Comparison of ENCODE assay signal across 14 cellular contexts in the genomic region with DNA sequence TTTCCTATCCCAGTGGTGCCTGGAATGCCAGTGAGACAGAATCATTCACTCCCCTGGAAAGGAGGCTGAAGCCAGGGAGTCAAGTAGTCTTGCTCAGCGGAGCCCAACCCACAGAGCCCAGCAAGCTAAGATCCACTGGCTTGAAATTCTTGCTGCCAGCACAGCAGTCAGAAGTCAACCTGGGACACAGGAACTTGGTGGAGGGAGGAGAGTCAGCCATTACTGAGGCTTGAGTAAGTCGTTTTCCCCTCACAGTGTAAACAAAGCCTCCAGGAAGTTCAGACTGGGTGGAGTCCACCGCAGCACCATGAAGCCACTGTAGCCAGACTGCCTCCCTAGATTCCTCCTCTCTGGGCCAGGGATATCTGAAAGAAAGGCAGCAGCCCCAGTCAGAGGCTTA.
DNase-seq lines count a peak whose midpoint lies in the region; ATAC-seq and TF ChIP-seq lines count a peak whose summit lies in the region.
"Had no signal": no experiment of that assay in that cellular context is flagged by ENCODE, and none has a peak within 500 bp of the region (broad histone marks: within the 10 kb centered on the region; RNA-seq: fewer than 3 reads in every experiment).

No MANE protein-coding gene starts in this region.

- H3K4me1 Mint-ChIP-seq in activated CD4-positive, alpha-beta memory T cell treated with anti-CD3 and anti-CD28 coated beads for 36 hours (ENCODE audit: low read depth) = no peaks in the 10 kb centered on the region

- H3K9me3 Mint-ChIP-seq in activated CD4-positive, alpha-beta memory T cell treated with anti-CD3 and anti-CD28 coated beads for 36 hours = peaks cover 2% of the 10 kb centered on the region

- POLR2A ChIA-PET in activated CD4-positive, alpha-beta memory T cell treated with anti-CD3 and anti-CD28 coated beads for 36 hours (lab: Charles Lee) = no interaction called here

- H3K9me3 ChIP-seq in right atrium auricular region (no peaks in the 10 kb centered on the region), ascending aorta (no peaks in the 10 kb centered on the region), tibial artery (no peaks in the 10 kb centered on the region)

- H3K36me3 ChIP-seq in right atrium auricular region (no peaks in the 10 kb centered on the region), ascending aorta (no peaks in the 10 kb centered on the region), tibial artery (no peaks in the 10 kb centered on the region)

- H3K27me3 ChIP-seq in right atrium auricular region (no peaks in the 10 kb centered on the region), ascending aorta (no peaks in the 10 kb centered on the region), foreskin keratinocyte (no peaks in the 10 kb centered on the region), tibial artery (no peaks in the 10 kb centered on the region)

- ATAC-seq in left cardiac atrium = peak in 1 of 2 donors; percentile 81
- ATAC-seq in foreskin keratinocyte = peak; percentile 41
- no peak for ATAC-seq in HG03139 (IDR thresholded peaks at IDR 0.05; ENCODE audit: unreplicated experiment)
- ATAC-seq: sciatic nerve had no signal

- H3K4me3 ChIP-seq in right atrium auricular region (no peak overlapping the region), ascending aorta (no peak overlapping the region), tibial artery (no peak overlapping the region)

- peaks cover 11% of the 10 kb centered on the region for H3K27me3 Mint-ChIP-seq in activated CD4-positive, alpha-beta memory T cell treated with anti-CD3 and anti-CD28 coated beads for 36 hours

- intact Hi-C loops in left cardiac atrium (cut with DNase I) = no loop called here
- intact Hi-C loops in ascending aorta (cut with DNase I) = no loop called here
- intact Hi-C loops in tibial artery (cut with DNase I; ENCODE audit: low total_unique reads) = no loop called here
- intact Hi-C loops in activated CD4-positive, alpha-beta memory T cell treated with anti-CD3 and anti-CD28 coated beads for 36 hours (cut with micrococcal nuclease) = no loop called here

- H3K4me1 ChIP-seq in right atrium auricular region = no peaks in the 10 kb centered on the region
- H3K4me1 ChIP-seq in ascending aorta = peaks cover 0 to 6% of the 10 kb centered on the region in 2 donors
- H3K4me1 ChIP-seq in foreskin keratinocyte = no peaks in the 10 kb centered on the region
- peaks cover 0 to 13% (median 8%) of the 10 kb centered on the region in 4 donors for H3K4me1 ChIP-seq in tibial artery

- no peak overlapping the region for H3K4me3 Mint-ChIP-seq in activated CD4-positive, alpha-beta memory T cell treated with anti-CD3 and anti-CD28 coated beads for 36 hours

- DNase-seq in left cardiac atrium (peak; percentile 23), right atrium auricular region (ENCODE audit: low spot score) (no peak), ascending aorta (ENCODE audit: low spot score in 2 of 2) (peak; percentile 8 to 73), foreskin keratinocyte (peak; percentile 12 to 22), tibial artery (peak; percentile 25 to 78), NCI-H345 (lab: John Stamatoyannopoulos, UW) (no peak)
- no peak for DNase-seq in activated CD4-positive, alpha-beta memory T cell treated with anti-CD3 and anti-CD28 coated beads for 36 hours
- DNase-seq: activated T-cell treated with anti-CD3 and anti-CD28 coated beads for 4 hours, anterior cingulate cortex, MV-4-11, NCI-H446, SIG-M5 had no signal

- TF ChIP-seq CTCF in right atrium auricular region (IDR thresholded peaks at IDR 0.05) (no peak), ascending aorta (IDR thresholded peaks at IDR 0.05) (no peak), foreskin keratinocyte (conservative IDR thresholded peaks at IDR 0.05) (no peak), tibial artery (IDR thresholded peaks at IDR 0.05) (no peak)

- H3K27ac ChIP-seq in right atrium auricular region (no peak overlapping the region), ascending aorta (peak overlapping the region; percentile 3 to 6), foreskin keratinocyte (peak overlapping the region; percentile 65), tibial artery (peak overlapping the region in 1 of 2 donors; percentile 40)

- no peak overlapping the region for H3K27ac Mint-ChIP-seq in activated CD4-positive, alpha-beta memory T cell treated with anti-CD3 and anti-CD28 coated beads for 36 hours

- CTCF ChIA-PET in activated CD4-positive, alpha-beta memory T cell treated with anti-CD3 and anti-CD28 coated beads for 36 hours (lab: Charles Lee) = no interaction called here

- H3K36me3 Mint-ChIP-seq in activated CD4-positive, alpha-beta memory T cell treated with anti-CD3 and anti-CD28 coated beads for 36 hours = no peaks in the 10 kb centered on the region

Comparison
In these comparisons a context has a peak if more than half of its experiments do, and no peak if none do; other contexts are left out.
1. DNase-seq: peak in left cardiac atrium (single experiment), ascending aorta (2 of 2), foreskin keratinocyte (2 of 2) and tibial artery (2 of 2); none in right atrium auricular region (single experiment), activated CD4-positive, alpha-beta memory T cell treated with anti-CD3 and anti-CD28 coated beads for 36 hours (single experiment) and NCI-H345 (single experiment).
2. H3K27ac ChIP-seq: peak in ascending aorta (2 of 2) and foreskin keratinocyte (single experiment); none in right atrium auricular region (0 of 2).